ENCODE assay signal across 8 cellular contexts in the genomic region with DNA sequence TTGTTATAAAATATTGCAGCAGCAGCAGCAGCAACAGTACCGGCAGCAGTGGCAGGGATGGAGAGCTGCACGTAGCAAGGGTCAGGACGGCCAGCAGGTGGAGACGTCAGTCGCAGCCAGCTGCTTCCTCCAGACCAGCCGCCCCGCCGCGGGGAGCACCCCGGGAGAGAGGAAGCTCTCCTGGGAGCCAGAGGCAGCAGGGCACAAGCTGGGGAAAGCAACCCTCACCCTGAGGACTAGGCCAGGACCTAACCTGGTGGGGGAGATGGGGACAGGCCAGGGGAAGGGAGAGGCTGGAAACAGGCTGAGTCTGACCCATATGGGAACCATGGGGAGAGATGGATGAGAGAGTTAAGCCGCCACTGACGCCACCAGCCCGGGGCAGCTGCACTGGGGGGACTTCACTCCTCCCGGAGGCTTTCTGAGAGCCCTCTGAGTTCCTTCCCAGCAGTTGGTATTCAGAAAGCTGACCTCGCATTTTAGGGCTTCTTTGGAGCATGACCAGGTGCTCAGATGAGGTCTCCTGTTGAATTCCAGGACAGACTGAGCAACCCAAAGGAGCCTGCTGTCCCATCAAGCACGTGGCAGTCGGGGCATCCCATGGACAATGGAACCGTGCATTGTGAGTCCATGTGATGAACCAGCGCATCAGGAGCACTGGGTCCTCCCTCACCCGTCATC. TPM values are rescaled to one million over a fixed set of nuclear protein-coding genes. Genes with fewer than 3 reads are reported as not detected.
DNase-seq lines count a peak whose midpoint lies in the region; TF ChIP-seq lines count a peak whose summit lies in the region.

No MANE protein-coding gene starts in this region.

- H3K4me3 Mint-ChIP-seq in activated T-helper 1 cell treated with anti-CD3 and anti-CD28 coated beads, Interleukin-12 subunit alpha, Interleukin-12 subunit beta, Interleukin-2, Interleukin-4 antibody, amounts not matched to agents 30 ng/mL and 10 ng/mL and 1 ng/mL, durations not matched to agents 14 hours and 24 hours and 36 hours = peak overlapping the region; percentile 23

- no peaks in the 10 kb centered on the region for H3K9me3 Mint-ChIP-seq in activated T-helper 1 cell treated with anti-CD3 and anti-CD28 coated beads, Interleukin-12 subunit alpha, Interleukin-12 subunit beta, Interleukin-2, Interleukin-4 antibody, amounts not matched to agents 30 ng/mL and 10 ng/mL and 1 ng/mL, durations not matched to agents 14 hours and 24 hours and 36 hours

- H3K27me3 Mint-ChIP-seq in activated T-helper 1 cell treated with anti-CD3 and anti-CD28 coated beads, Interleukin-12 subunit alpha, Interleukin-12 subunit beta, Interleukin-2, Interleukin-4 antibody, amounts not matched to agents 30 ng/mL and 10 ng/mL and 1 ng/mL, durations not matched to agents 14 hours and 24 hours and 36 hours (ENCODE audit: insufficient read depth) = peaks cover 30% of the 10 kb centered on the region

- intact Hi-C loops in activated T-helper 1 cell treated with anti-CD3 and anti-CD28 coated beads, Interleukin-12 subunit alpha, Interleukin-12 subunit beta, Interleukin-2, Interleukin-4 antibody, amounts not matched to agents 30 ng/mL and 10 ng/mL and 1 ng/mL, durations not matched to agents 14 hours and 24 hours and 36 hours (cut with micrococcal nuclease) = loop anchor here (1.0 to 5.0 kb wide), 2 partner anchors 69 to 160 kb away; no protein-coding TSS in a partner anchor

- no peak overlapping the region for H3K4me3 ChIP-seq in Jurkat, Clone E6-1 (ENCODE audit: low read length)
- H3K4me3 ChIP-seq in fibroblast of pulmonary artery (replicated peaks; ENCODE audit: low read depth, low read length) = no peak overlapping the region

- no peaks in the 10 kb centered on the region for H3K36me3 Mint-ChIP-seq in activated T-helper 1 cell treated with anti-CD3 and anti-CD28 coated beads, Interleukin-12 subunit alpha, Interleukin-12 subunit beta, Interleukin-2, Interleukin-4 antibody, amounts not matched to agents 30 ng/mL and 10 ng/mL and 1 ng/mL, durations not matched to agents 14 hours and 24 hours and 36 hours (ENCODE audit: low read depth)

- H3K4me1 Mint-ChIP-seq in activated T-helper 1 cell treated with anti-CD3 and anti-CD28 coated beads, Interleukin-12 subunit alpha, Interleukin-12 subunit beta, Interleukin-2, Interleukin-4 antibody, amounts not matched to agents 30 ng/mL and 10 ng/mL and 1 ng/mL, durations not matched to agents 14 hours and 24 hours and 36 hours (ENCODE audit: low read depth) = peaks cover 6% of the 10 kb centered on the region

- DNase-seq in NCI-H446 (lab: John Stamatoyannopoulos, UW) = peak; percentile 7 to 35
- no peak for DNase-seq in NCI-H446 treated with DMSO at 0.1 percent for 48 hours (lab: John Stamatoyannopoulos, UW)
- peak; percentile 44 for DNase-seq in Jurkat, Clone E6-1 (ENCODE audit: low read depth, low spot score)
- peak; percentile 66 for DNase-seq in RPMI7951 (ENCODE audit: low read depth)
- peak; percentile 48 for DNase-seq in activated T-helper 1 cell treated with anti-CD3 and anti-CD28 coated beads, Interleukin-12 subunit alpha, Interleukin-12 subunit beta, Interleukin-2, Interleukin-4 antibody, amounts not matched to agents 30 ng/mL and 10 ng/mL and 1 ng/mL, durations not matched to agents 14 hours and 24 hours and 36 hours (ENCODE audit: low spot score)
- DNase-seq in fibroblast of pulmonary artery (ENCODE audit: low read depth) = peak; percentile 71
- peak in 50 of 56 donors; percentile 5 to 81 (median 41) for DNase-seq in nucleus accumbens (lab: John Stamatoyannopoulos, UW)
- peak; percentile 14 for DNase-seq in stromal cell of bone marrow (ENCODE audit: low read depth)

- no peak overlapping the region for H3K27ac Mint-ChIP-seq in activated T-helper 1 cell treated with anti-CD3 and anti-CD28 coated beads, Interleukin-12 subunit alpha, Interleukin-12 subunit beta, Interleukin-2, Interleukin-4 antibody, amounts not matched to agents 30 ng/mL and 10 ng/mL and 1 ng/mL, durations not matched to agents 14 hours and 24 hours and 36 hours

- peak; percentile 66 for TF ChIP-seq CTCF in fibroblast of pulmonary artery (IDR thresholded peaks at IDR 0.05; ENCODE audit: low read length, missing control alignments)

RNA-seq across cellular contexts. Expression of a gene that starts 56.3 kb away (rescaled TPM):
- polyA plus RNA-seq in Jurkat, Clone E6-1 (2012; ENCODE audit: insufficient read depth, insufficient read length) = 2.5 TPM
- total RNA-seq in RPMI7951 (2014; rRNA removed; shearing (Covaris generic)) = 0.84 and 1.2 TPM in 2 replicates
- not detected in 2 replicates for total RNA-seq in activated T-helper 1 cell treated with anti-CD3 and anti-CD28 coated beads, Interleukin-12 subunit alpha, Interleukin-12 subunit beta, Interleukin-2, Interleukin-4 antibody, amounts not matched to agents 30 ng/mL and 10 ng/mL and 1 ng/mL, durations not matched to agents 14 hours and 24 hours and 36 hours
